In genomic region chr4:53592686-53593641, GRCh38 we compare ENCODE assay signal across 9 cellular contexts. TPM values are rescaled to one million over a fixed set of nuclear protein-coding genes. Genes with fewer than 3 reads are reported as not detected.
DNase-seq lines count a peak whose midpoint lies in the region; ATAC-seq, FAIRE-seq and TF ChIP-seq lines count a peak whose summit lies in the region.
"Had no signal": no experiment of that assay in that cellular context is flagged by ENCODE, and none has a peak within 500 bp of the region (broad histone marks: within the 10 kb centered on the region; RNA-seq: fewer than 3 reads in every experiment).

No MANE protein-coding gene starts in this region.

- POLR2A ChIA-PET in RWPE1 (lab: Yijun Ruan, JAX; ENCODE audit: low non-redundant PET), result interaction anchor here (0.9 kb wide), 1 partner anchor 110 kb away, joined by 3 read pairs; no protein-coding TSS in a partner anchor

- H3K36me3 ChIP-seq in heart left ventricle (no peaks in the 10 kb centered on the region), HAP-1 (replicated peaks) (no peaks in the 10 kb centered on the region)

- H3K27me3 ChIP-seq in heart left ventricle (no peaks in the 10 kb centered on the region), HAP-1 (ENCODE audit: low read depth) (no peaks in the 10 kb centered on the region)

- in situ Hi-C loops in HAP-1 (cut with MboI; ENCODE audit: low sequenced_read_pairs), result no loop called here

- TF ChIP-seq CTCF in RWPE1 (conservative IDR thresholded peaks at IDR 0.05; ENCODE audit: low read depth), result no peak
- no peak for TF ChIP-seq CTCF in heart left ventricle (IDR thresholded peaks at IDR 0.05)
- TF ChIP-seq CTCF in progenitor cell of endocrine pancreas (IDR thresholded peaks at IDR 0.05; ENCODE audit: unreplicated experiment), result no peak
- TF ChIP-seq CTCF in D721Med (IDR thresholded peaks at IDR 0.05; ENCODE audit: insufficient read depth, missing control alignments), result no peak

- H3K9me3 ChIP-seq in heart left ventricle (no peaks in the 10 kb centered on the region), HAP-1 (no peaks in the 10 kb centered on the region)

- peak overlapping the region in 8 of 12 donors; percentile 6 to 48 (median 29) for H3K4me3 ChIP-seq in heart left ventricle
- H3K4me3 ChIP-seq in HAP-1, result no peak overlapping the region

- CTCF ChIA-PET in RWPE1 (lab: Yijun Ruan, JAX), result interaction anchor here (0.6 kb wide), 2 partner anchors 23 to 42 kb away, joined by 3 to 9 read pairs; no protein-coding TSS in a partner anchor

- peaks cover 40% of the 10 kb centered on the region for H3K4me1 Mint-ChIP-seq in progenitor cell of endocrine pancreas (ENCODE audit: low read depth)

- no peaks in the 10 kb centered on the region for H3K36me3 Mint-ChIP-seq in progenitor cell of endocrine pancreas (ENCODE audit: insufficient read depth)

- TF ChIP-seq POLR2A in heart left ventricle (IDR thresholded peaks at IDR 0.05), result no peak

- DNase-seq in RWPE1 (ENCODE audit: low spot score) (peak; percentile 69), heart left ventricle (peak in 4 of 5 donors; percentile 24 to 60 (median 36)), progenitor cell of endocrine pancreas (ENCODE audit: low spot score, unreplicated experiment) (peak; percentile 43), NCI-H2196 (lab: John Stamatoyannopoulos, UW; ENCODE audit: unreplicated experiment) (no peak), HAP-1 (ENCODE audit: low spot score in 2 of 2) (no peak), D721Med (ENCODE audit: insufficient read length, low spot score) (no peak)
- no peak for DNase-seq in activated naive CD4-positive, alpha-beta T cell treated with anti-CD3 and anti-CD28 coated beads, Interleukin-2, amount 50 U/mL, for 16 hours
- DNase-seq: activated CD4-positive, alpha-beta T cell treated with anti-CD3 and anti-CD28 coated beads, Interleukin-2, amount 50 U/mL, for 48 hours had no signal

- intact Hi-C loops in heart left ventricle (cut with DNase I), result no loop called here

- H3K9me3 Mint-ChIP-seq in progenitor cell of endocrine pancreas (ENCODE audit: low read depth), result no peaks in the 10 kb centered on the region

- 47 to 54% (median 47%) methylated on average over 21 of the region's 21 CpGs for WGBS in heart left ventricle, 4 donors

- ATAC-seq in GM21786 (IDR thresholded peaks at IDR 0.05; ENCODE audit: unreplicated experiment), result peak; percentile 34
- ATAC-seq in heart left ventricle, result peak in 2 of 4 donors; percentile 55 to 82

- H3K4me3 Mint-ChIP-seq in progenitor cell of endocrine pancreas (ENCODE audit: low read depth), result peak overlapping the region; percentile 88

- H3K27ac ChIP-seq in RWPE1, result peak overlapping the region; percentile 79
- peak overlapping the region in 6 of 12 donors; percentile 3 to 51 (median 22) for H3K27ac ChIP-seq in heart left ventricle

- no peaks in the 10 kb centered on the region for H3K27me3 Mint-ChIP-seq in progenitor cell of endocrine pancreas

- no peak for FAIRE-seq in D721Med (lab: Jason Lieb, UNC)

- peaks cover 0 to 21% (median 2%) of the 10 kb centered on the region in 12 donors for H3K4me1 ChIP-seq in heart left ventricle
- no peaks in the 10 kb centered on the region; the same call in 1 of the 2 replicates for H3K4me1 ChIP-seq in HAP-1

- peak overlapping the region; percentile 99 for H3K27ac Mint-ChIP-seq in progenitor cell of endocrine pancreas

RNA-seq across cellular contexts. Expression of gene LNX1, which starts 1.7 kb away (rescaled TPM):
- total RNA-seq in heart left ventricle (10 to 100 TPM in 2 of 9 donors, 1 to 10 TPM in 7; 3.4 to 15.7 (median 7.1) TPM), progenitor cell of endocrine pancreas (19.8 and 21.7 TPM in 2 replicates)
- polyA plus RNA-seq in heart left ventricle, result 1 to 10 TPM; 5.4 to 6.7 TPM

Comparison
In these comparisons a context has a peak if more than half of its experiments do, and no peak if none do; other contexts are left out.
1. DNase-seq: peak in RWPE1 (single experiment), heart left ventricle (4 of 5) and progenitor cell of endocrine pancreas (single experiment); none in NCI-H2196 (single experiment), HAP-1 (0 of 2), activated naive CD4-positive, alpha-beta T cell treated with anti-CD3 and anti-CD28 coated beads, Interleukin-2, amount 50 U/mL, for 16 hours (single experiment) and D721Med (single experiment).